In the genomic region with DNA sequence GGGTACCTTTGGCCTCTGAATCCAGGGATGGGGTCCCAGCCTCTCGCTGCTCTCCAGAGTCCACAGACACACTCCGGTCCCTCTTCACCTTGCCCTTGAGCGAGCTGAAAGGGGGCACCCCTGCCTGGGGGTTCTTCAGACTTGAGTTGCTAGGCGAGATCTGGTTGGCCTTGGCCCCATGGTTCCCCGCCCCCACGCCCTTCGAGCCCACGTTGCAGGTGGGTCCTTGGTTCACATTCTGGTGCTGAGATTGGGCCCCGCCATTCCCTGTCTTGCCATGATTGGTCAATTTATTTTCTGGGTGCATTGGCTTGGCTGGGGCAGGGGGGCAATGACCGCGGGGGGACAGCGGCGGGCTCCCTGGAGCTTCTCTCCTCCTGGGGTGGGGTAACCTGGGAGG, we compare ENCODE assay signal across 14 cellular contexts. TPM values are rescaled to one million over a fixed set of nuclear protein-coding genes. Genes with fewer than 3 reads are reported as not detected.
DNase-seq lines count a peak whose midpoint lies in the region; ATAC-seq and TF ChIP-seq lines count a peak whose summit lies in the region.
"Had no signal": no experiment of that assay in that cellular context is flagged by ENCODE, and none has a peak within 500 bp of the region (broad histone marks: within the 10 kb centered on the region; RNA-seq: fewer than 3 reads in every experiment).

No MANE protein-coding gene starts in this region.

- no peaks in the 10 kb centered on the region for H3K27me3 ChIP-seq in mucosa of stomach (ENCODE audit: control insufficient read depth, insufficient read depth, low read length)
- no peaks in the 10 kb centered on the region for H3K27me3 ChIP-seq in tibial nerve

- WGBS in tibial nerve, 2 donors: 73 to 78% methylated on average over 13 of the region's 13 CpGs

- no peaks in the 10 kb centered on the region for H3K9me3 ChIP-seq in mucosa of stomach (ENCODE audit: control insufficient read depth, low read length)
- no peaks in the 10 kb centered on the region for H3K9me3 ChIP-seq in tibial nerve

- H3K4me1 ChIP-seq in mucosa of stomach (ENCODE audit: control insufficient read depth, insufficient read depth, low read length) (peaks cover 65% of the 10 kb centered on the region), tibial nerve (peaks cover 3 to 66% (median 54%) of the 10 kb centered on the region in 4 donors)

- peak overlapping the region; percentile 25 for H3K27ac Mint-ChIP-seq in activated CD4-positive, alpha-beta memory T cell treated with anti-CD3 and anti-CD28 coated beads for 36 hours
- no peak overlapping the region for H3K27ac Mint-ChIP-seq in activated CD4-positive, alpha-beta memory T cell treated with anti-CD3 and anti-CD28 coated beads, Interleukin-2, amount 10 ng/mL, durations not matched to agents 7 days and 5 days
- peak overlapping the region; percentile 92 for H3K27ac Mint-ChIP-seq in chondrocyte (ENCODE audit: unreplicated experiment)
- H3K27ac Mint-ChIP-seq in activated naive CD4-positive, alpha-beta T cell treated with anti-CD3 and anti-CD28 coated beads for 36 hours: no peak overlapping the region

- peak overlapping the region; percentile 18 for H3K9ac ChIP-seq in mucosa of stomach (ENCODE audit: low read length)

- TF ChIP-seq CTCF in chondrocyte (IDR thresholded peaks at IDR 0.05): no peak
- no peak for TF ChIP-seq CTCF in tibial nerve (IDR thresholded peaks at IDR 0.05)

- no peak for TF ChIP-seq POLR2A in tibial nerve (IDR thresholded peaks at IDR 0.05)

- H3K4me3 ChIP-seq in mucosa of stomach (ENCODE audit: low read length) (no peak overlapping the region), tibial nerve (no peak overlapping the region)

- H3K27me3 Mint-ChIP-seq in activated CD4-positive, alpha-beta memory T cell treated with anti-CD3 and anti-CD28 coated beads for 36 hours: no peaks in the 10 kb centered on the region
- H3K27me3 Mint-ChIP-seq in activated CD4-positive, alpha-beta memory T cell treated with anti-CD3 and anti-CD28 coated beads, Interleukin-2, amount 10 ng/mL, durations not matched to agents 7 days and 5 days: no peaks in the 10 kb centered on the region
- H3K27me3 Mint-ChIP-seq in chondrocyte (ENCODE audit: low read depth): no peaks in the 10 kb centered on the region
- no peaks in the 10 kb centered on the region for H3K27me3 Mint-ChIP-seq in activated naive CD4-positive, alpha-beta T cell treated with anti-CD3 and anti-CD28 coated beads for 36 hours (ENCODE audit: low read depth)
- H3K27me3 Mint-ChIP-seq: stimulated activated memory B cell treated with anti-CD40 and anti-IgM and Interleukin-4, amounts not matched to agents 10 μg/mL and 1 μg/mL and 100 μg/mL, for 72 hours had no signal

- H3K36me3 ChIP-seq in mucosa of stomach (ENCODE audit: control insufficient read depth, insufficient read depth, low read length) (peaks cover 15% of the 10 kb centered on the region), tibial nerve (peaks cover 0 to 43% (median 0%) of the 10 kb centered on the region in 3 donors)

- ATAC-seq in GM21576 (IDR thresholded peaks at IDR 0.05; ENCODE audit: unreplicated experiment) (no peak), HG02870 (IDR thresholded peaks at IDR 0.05; ENCODE audit: unreplicated experiment) (no peak)
- ATAC-seq: stimulated activated memory B cell treated with anti-CD40 and anti-IgM and Interleukin-4, amounts not matched to agents 10 μg/mL and 1 μg/mL and 100 μg/mL, for 72 hours had no signal

- peaks cover 13% of the 10 kb centered on the region for H3K36me3 Mint-ChIP-seq in activated CD4-positive, alpha-beta memory T cell treated with anti-CD3 and anti-CD28 coated beads for 36 hours
- H3K36me3 Mint-ChIP-seq in activated CD4-positive, alpha-beta memory T cell treated with anti-CD3 and anti-CD28 coated beads, Interleukin-2, amount 10 ng/mL, durations not matched to agents 7 days and 5 days (ENCODE audit: low read depth): peaks cover 23% of the 10 kb centered on the region
- H3K36me3 Mint-ChIP-seq in chondrocyte (ENCODE audit: low read depth): peaks cover 11% of the 10 kb centered on the region
- H3K36me3 Mint-ChIP-seq in activated naive CD4-positive, alpha-beta T cell treated with anti-CD3 and anti-CD28 coated beads for 36 hours (ENCODE audit: low read depth): peaks cover 13% of the 10 kb centered on the region

- H3K27ac ChIP-seq in tibial nerve: peak overlapping the region in 3 of 4 donors; percentile 88 to 97 (median 97)

- CTCF ChIA-PET in activated CD4-positive, alpha-beta memory T cell treated with anti-CD3 and anti-CD28 coated beads for 36 hours (lab: Charles Lee): interaction anchor here (0.7 to 15.0 kb wide), 5 partner anchors 13 to 52 kb away, joined by 3 to 311 read pairs (median 4); a partner anchor contains a TSS
- CTCF ChIA-PET in activated CD4-positive, alpha-beta memory T cell treated with anti-CD3 and anti-CD28 coated beads, Interleukin-2, amount 10 ng/mL, durations not matched to agents 7 days and 5 days (lab: Charles Lee): interaction anchor here (1.1 to 9.8 kb wide), 4 partner anchors 18 to 218 kb away, joined by 3 to 270 read pairs (median 3); a partner anchor contains a TSS
- CTCF ChIA-PET in activated naive CD4-positive, alpha-beta T cell treated with anti-CD3 and anti-CD28 coated beads for 36 hours (lab: Charles Lee): interaction anchor here (0.9 to 3.1 kb wide), 7 partner anchors 13 to 218 kb away, joined by 4 to 13 read pairs (median 5); a partner anchor contains a TSS

- POLR2A ChIA-PET in activated CD4-positive, alpha-beta memory T cell treated with anti-CD3 and anti-CD28 coated beads for 36 hours (lab: Charles Lee): interaction anchor here (0.9 kb wide), 1 partner anchor 117 kb away, joined by 3 read pairs; a partner anchor contains a TSS
- POLR2A ChIA-PET in activated CD4-positive, alpha-beta memory T cell treated with anti-CD3 and anti-CD28 coated beads, Interleukin-2, amount 10 ng/mL, durations not matched to agents 7 days and 5 days (lab: Charles Lee): interaction anchor here (0.9 to 1.3 kb wide), 2 partner anchors 51 to 118 kb away, joined by 3 to 8 read pairs; a partner anchor contains a TSS

- DNase-seq in activated CD4-positive, alpha-beta memory T cell treated with anti-CD3 and anti-CD28 coated beads for 36 hours: no peak
- no peak for DNase-seq in activated CD4-positive, alpha-beta memory T cell treated with anti-CD3 and anti-CD28 coated beads, Interleukin-2, amount 10 ng/mL, durations not matched to agents 7 days and 5 days
- DNase-seq in chondrocyte (ENCODE audit: low spot score) (peak; percentile 76), tibial nerve (ENCODE audit: low spot score in 2 of 2) (no peak)
- no peak for DNase-seq in activated naive CD4-positive, alpha-beta T cell treated with anti-CD3 and anti-CD28 coated beads for 36 hours
- DNase-seq: ACHN, HCEC 1CT, NCI-H1417, T-helper 9 cell had no signal

- no peak for TF ChIP-seq EP300 in tibial nerve (IDR thresholded peaks at IDR 0.05)

- no peak overlapping the region for H3K4me3 Mint-ChIP-seq in activated CD4-positive, alpha-beta memory T cell treated with anti-CD3 and anti-CD28 coated beads for 36 hours
- H3K4me3 Mint-ChIP-seq in activated CD4-positive, alpha-beta memory T cell treated with anti-CD3 and anti-CD28 coated beads, Interleukin-2, amount 10 ng/mL, durations not matched to agents 7 days and 5 days: no peak overlapping the region
- no peak overlapping the region for H3K4me3 Mint-ChIP-seq in chondrocyte (ENCODE audit: unreplicated experiment)
- H3K4me3 Mint-ChIP-seq in activated naive CD4-positive, alpha-beta T cell treated with anti-CD3 and anti-CD28 coated beads for 36 hours: no peak overlapping the region
- H3K4me3 Mint-ChIP-seq: stimulated activated memory B cell treated with anti-CD40 and anti-IgM and Interleukin-4, amounts not matched to agents 10 μg/mL and 1 μg/mL and 100 μg/mL, for 72 hours had no signal

- intact Hi-C loops in activated CD4-positive, alpha-beta memory T cell treated with anti-CD3 and anti-CD28 coated beads for 36 hours (cut with micrococcal nuclease): no loop called here
- intact Hi-C loops in activated naive CD4-positive, alpha-beta T cell treated with anti-CD3 and anti-CD28 coated beads for 36 hours (cut with micrococcal nuclease): loop anchor here (5.0 kb wide), 1 partner anchor 34 kb away; no protein-coding TSS in a partner anchor

- H3K9me3 Mint-ChIP-seq in activated CD4-positive, alpha-beta memory T cell treated with anti-CD3 and anti-CD28 coated beads for 36 hours: no peaks in the 10 kb centered on the region
- H3K9me3 Mint-ChIP-seq in activated CD4-positive, alpha-beta memory T cell treated with anti-CD3 and anti-CD28 coated beads, Interleukin-2, amount 10 ng/mL, durations not matched to agents 7 days and 5 days: no peaks in the 10 kb centered on the region
- no peaks in the 10 kb centered on the region for H3K9me3 Mint-ChIP-seq in chondrocyte (ENCODE audit: low read depth)
- H3K9me3 Mint-ChIP-seq in activated naive CD4-positive, alpha-beta T cell treated with anti-CD3 and anti-CD28 coated beads for 36 hours: no peaks in the 10 kb centered on the region
- H3K9me3 Mint-ChIP-seq: stimulated activated memory B cell treated with anti-CD40 and anti-IgM and Interleukin-4, amounts not matched to agents 10 μg/mL and 1 μg/mL and 100 μg/mL, for 72 hours had no signal

- peaks cover 53% of the 10 kb centered on the region for H3K4me1 Mint-ChIP-seq in activated CD4-positive, alpha-beta memory T cell treated with anti-CD3 and anti-CD28 coated beads for 36 hours (ENCODE audit: low read depth)
- H3K4me1 Mint-ChIP-seq in activated CD4-positive, alpha-beta memory T cell treated with anti-CD3 and anti-CD28 coated beads, Interleukin-2, amount 10 ng/mL, durations not matched to agents 7 days and 5 days: peaks cover 44% of the 10 kb centered on the region
- H3K4me1 Mint-ChIP-seq in chondrocyte (ENCODE audit: low read depth): peaks cover 59% of the 10 kb centered on the region
- H3K4me1 Mint-ChIP-seq in activated naive CD4-positive, alpha-beta T cell treated with anti-CD3 and anti-CD28 coated beads for 36 hours (ENCODE audit: low read depth): peaks cover 53% of the 10 kb centered on the region

RNA-seq across cellular contexts. Expression of a gene that starts 17.5 kb away (rescaled TPM):
- total RNA-seq in activated CD4-positive, alpha-beta memory T cell treated with anti-CD3 and anti-CD28 coated beads for 36 hours: 10 to 100 TPM; 28.2 to 31.8 TPM
- 10 to 100 TPM; 56.8 to 62.5 TPM for total RNA-seq in activated CD4-positive, alpha-beta memory T cell treated with anti-CD3 and anti-CD28 coated beads, Interleukin-2, amount 10 ng/mL, durations not matched to agents 7 days and 5 days
- 131 to 145 TPM (median 138 TPM) in 3 replicates for total RNA-seq in chondrocyte
- total RNA-seq in tibial nerve: 10 to 100 TPM; 15.7 to 36.0 (median 28.5) TPM
- 10 to 100 TPM; 33.3 to 36.1 TPM for total RNA-seq in activated naive CD4-positive, alpha-beta T cell treated with anti-CD3 and anti-CD28 coated beads for 36 hours

RNA-seq across cellular contexts. Expression of a gene that starts 24.6 kb away (rescaled TPM):
- 10 to 100 TPM; 28.0 to 28.3 TPM for total RNA-seq in activated CD4-positive, alpha-beta memory T cell treated with anti-CD3 and anti-CD28 coated beads for 36 hours
- total RNA-seq in activated CD4-positive, alpha-beta memory T cell treated with anti-CD3 and anti-CD28 coated beads, Interleukin-2, amount 10 ng/mL, durations not matched to agents 7 days and 5 days: under 1 TPM; 0.83 to 0.86 TPM
- total RNA-seq in chondrocyte (0.07 to 0.27 TPM in 2 of 3 replicates, not detected in the other), tibial nerve (not detected)
- 10 to 100 TPM; 25.6 to 26.1 TPM for total RNA-seq in activated naive CD4-positive, alpha-beta T cell treated with anti-CD3 and anti-CD28 coated beads for 36 hours

RNA-seq across cellular contexts. Expression of a gene that starts 47.8 kb away (rescaled TPM):
- not detected for total RNA-seq in activated CD4-positive, alpha-beta memory T cell treated with anti-CD3 and anti-CD28 coated beads for 36 hours
- total RNA-seq in activated CD4-positive, alpha-beta memory T cell treated with anti-CD3 and anti-CD28 coated beads, Interleukin-2, amount 10 ng/mL, durations not matched to agents 7 days and 5 days: not detected
- total RNA-seq in chondrocyte: 0.22 to 0.63 TPM (median 0.38 TPM) in 3 replicates
- total RNA-seq in tibial nerve: not detected
- total RNA-seq in activated naive CD4-positive, alpha-beta T cell treated with anti-CD3 and anti-CD28 coated beads for 36 hours: under 1 TPM; 0.25 to 0.45 TPM
- total RNA-seq: mononuclear cell had no signal

Comparison
In these comparisons a context has a peak if more than half of its experiments do, and no peak if none do; other contexts are left out.
1. H3K27ac Mint-ChIP-seq: peak in activated CD4-positive, alpha-beta memory T cell treated with anti-CD3 and anti-CD28 coated beads for 36 hours (single experiment) and chondrocyte (single experiment); none in activated CD4-positive, alpha-beta memory T cell treated with anti-CD3 and anti-CD28 coated beads, Interleukin-2, amount 10 ng/mL, durations not matched to agents 7 days and 5 days (single experiment) and activated naive CD4-positive, alpha-beta T cell treated with anti-CD3 and anti-CD28 coated beads for 36 hours (single experiment).
2. RNA of a gene that starts 24.6 kb away (total RNA-seq): 28.0 to 28.3 TPM in activated CD4-positive, alpha-beta memory T cell treated with anti-CD3 and anti-CD28 coated beads for 36 hours and 25.6 to 26.1 TPM in activated naive CD4-positive, alpha-beta T cell treated with anti-CD3 and anti-CD28 coated beads for 36 hours; 0.83 to 0.86 TPM in activated CD4-positive, alpha-beta memory T cell treated with anti-CD3 and anti-CD28 coated beads, Interleukin-2, amount 10 ng/mL, durations not matched to agents 7 days and 5 days, 0.07 to 0.27 TPM in chondrocyte and not detected in tibial nerve; every median in the first group is over 10 times any median in the second.